ENCODE assay signal across 8 cellular contexts in the genomic region with DNA sequence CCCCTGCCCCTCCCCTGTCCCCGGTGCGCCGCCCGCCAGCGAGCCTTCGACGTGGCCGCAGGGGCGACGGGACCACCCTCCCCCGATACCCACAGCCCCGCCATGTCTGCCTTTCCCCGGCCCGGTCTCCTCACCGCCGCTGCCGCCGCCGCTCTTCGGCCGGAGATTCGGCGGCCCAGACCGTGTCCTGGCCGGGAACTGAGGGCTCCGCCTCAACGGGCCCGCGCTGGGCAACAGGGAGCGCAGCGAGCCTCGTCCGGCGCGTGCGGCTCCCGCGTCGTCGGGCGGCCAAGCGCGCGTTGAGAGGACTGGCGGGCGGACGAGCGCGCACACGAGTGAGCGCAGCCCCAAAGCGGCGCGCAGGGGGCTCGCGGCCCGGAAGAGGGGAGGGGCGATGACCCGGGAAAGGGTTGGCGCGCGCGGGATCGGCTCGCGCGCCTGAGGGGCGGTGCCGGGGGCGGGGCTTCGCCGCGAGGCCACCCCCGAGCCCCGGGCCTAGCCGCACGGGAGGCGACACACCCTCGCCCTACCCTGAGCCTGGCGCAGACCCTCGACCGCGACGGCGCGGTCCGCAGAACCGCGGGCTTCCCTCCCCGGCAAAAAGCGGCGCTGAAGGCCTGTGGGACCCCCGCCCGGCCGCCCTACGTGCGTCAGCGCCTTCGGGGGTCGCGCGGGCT. TPM values are rescaled to one million over a fixed set of nuclear protein-coding genes. Genes with fewer than 3 reads are reported as not detected.
DNase-seq lines count a peak whose midpoint lies in the region; ATAC-seq, FAIRE-seq and TF ChIP-seq lines count a peak whose summit lies in the region.

A gene with protein sequence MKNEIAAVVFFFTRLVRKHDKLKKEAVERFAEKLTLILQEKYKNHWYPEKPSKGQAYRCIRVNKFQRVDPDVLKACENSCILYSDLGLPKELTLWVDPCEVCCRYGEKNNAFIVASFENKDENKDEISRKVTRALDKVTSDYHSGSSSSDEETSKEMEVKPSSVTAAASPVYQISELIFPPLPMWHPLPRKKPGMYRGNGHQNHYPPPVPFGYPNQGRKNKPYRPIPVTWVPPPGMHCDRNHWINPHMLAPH (minus strand): TSS at position 337 of the 677 bp plus-strand sequence. CDS start 3,757 bp downstream, outside the sequence.

- peaks cover 43% of the 10 kb centered on the region for H3K4me1 Mint-ChIP-seq in activated naive CD8-positive, alpha-beta T cell treated with anti-CD3 and anti-CD28 coated beads, Interleukin-2, amount 10 ng/mL, durations not matched to agents 7 days and 5 days

- H2AFZ ChIP-seq in Loucy (ENCODE audit: low read length), result peak within 1 kb of the TSS; percentile 74

- no peak for TF ChIP-seq CTCF in Loucy (conservative IDR thresholded peaks at IDR 0.05; ENCODE audit: low read length)
- TF ChIP-seq CTCF in cardiac muscle cell (IDR thresholded peaks at IDR 0.05; ENCODE audit: low read depth, low read length), result no peak
- TF ChIP-seq CTCF in tibial nerve (IDR thresholded peaks at IDR 0.05), result peak in 2 of 5 experiments; percentile 17 to 41

- peak in 1 of 2 donors; percentile 95 for TF ChIP-seq EP300 in tibial nerve (IDR thresholded peaks at IDR 0.05)

- peak; percentile 96 for DNase-seq in GM03348 (ENCODE audit: low spot score)
- DNase-seq in H54 (ENCODE audit: insufficient read length, low spot score), result peak; percentile 81
- peak; percentile 31 to 52 for DNase-seq in SW 1271 (lab: John Stamatoyannopoulos, UW)
- DNase-seq in activated naive CD8-positive, alpha-beta T cell treated with anti-CD3 and anti-CD28 coated beads, Interleukin-2, amount 10 ng/mL, durations not matched to agents 7 days and 5 days, result peak; percentile 92
- peak; percentile 87 to 91 for DNase-seq in cardiac muscle cell (ENCODE audit: low read depth in 1 of 2, low spot score in 1 of 2)
- peak; percentile 78 for DNase-seq in pons (ENCODE audit: low spot score)
- peak; percentile 52 to 57 for DNase-seq in tibial nerve (ENCODE audit: low spot score in 2 of 2)

- peaks cover 37% of the 10 kb centered on the region for H4K20me1 ChIP-seq in Loucy (ENCODE audit: insufficient read depth, low read length, poor library complexity, severe bottlenecking)

- H3K27me3 ChIP-seq in Loucy (ENCODE audit: insufficient read depth, low read length, poor library complexity, severe bottlenecking) (no peaks in the 10 kb centered on the region), cardiac muscle cell (no peaks in the 10 kb centered on the region), tibial nerve (no peaks in the 10 kb centered on the region)

- WGBS in tibial nerve, 2 donors, result 1 to 4% methylated on average over 34 to 37 of the region's 102 CpGs

- peak within 1 kb of the TSS; percentile 95 for H3K4me2 ChIP-seq in Loucy (ENCODE audit: low read depth, low read length, poor library complexity, severe bottlenecking)

- peaks cover 5% of the 10 kb centered on the region; the same call in 1 of the 2 replicates for H3F3A ChIP-seq in Loucy (ENCODE audit: low read depth)

- peaks cover 47% of the 10 kb centered on the region for H3K79me2 ChIP-seq in Loucy (ENCODE audit: insufficient read depth, low read length)

- H3K27ac Mint-ChIP-seq in activated naive CD8-positive, alpha-beta T cell treated with anti-CD3 and anti-CD28 coated beads, Interleukin-2, amount 10 ng/mL, durations not matched to agents 7 days and 5 days, result peak within 1 kb of the TSS; percentile 97

- no peaks in the 10 kb centered on the region for H3K9me2 ChIP-seq in Loucy (replicated peaks; ENCODE audit: low read depth, low read length)

- H3K27me3 Mint-ChIP-seq in activated naive CD8-positive, alpha-beta T cell treated with anti-CD3 and anti-CD28 coated beads, Interleukin-2, amount 10 ng/mL, durations not matched to agents 7 days and 5 days, result peaks cover 2% of the 10 kb centered on the region

- peak within 1 kb of the TSS; percentile 80 for H3K4me3 ChIP-seq in Loucy (ENCODE audit: low read length, poor library complexity, severe bottlenecking)
- H3K4me3 ChIP-seq in cardiac muscle cell, result peak within 1 kb of the TSS; percentile 96
- peak within 1 kb of the TSS; percentile 76 to 89 (median 86) for H3K4me3 ChIP-seq in tibial nerve

- no peaks in the 10 kb centered on the region for H3K9me3 ChIP-seq in Loucy (ENCODE audit: insufficient read depth, low read depth, low read length)
- no peaks in the 10 kb centered on the region for H3K9me3 ChIP-seq in cardiac muscle cell (ENCODE audit: low read depth)
- no peaks in the 10 kb centered on the region for H3K9me3 ChIP-seq in tibial nerve

- peak within 1 kb of the TSS; percentile 60 for H3K27ac ChIP-seq in cardiac muscle cell
- peak within 1 kb of the TSS; percentile 90 to 98 (median 96) for H3K27ac ChIP-seq in tibial nerve

- H3K4me3 Mint-ChIP-seq in activated naive CD8-positive, alpha-beta T cell treated with anti-CD3 and anti-CD28 coated beads, Interleukin-2, amount 10 ng/mL, durations not matched to agents 7 days and 5 days, result peak within 1 kb of the TSS; percentile 97

- no peaks in the 10 kb centered on the region for H3K9me3 Mint-ChIP-seq in activated naive CD8-positive, alpha-beta T cell treated with anti-CD3 and anti-CD28 coated beads, Interleukin-2, amount 10 ng/mL, durations not matched to agents 7 days and 5 days

- peak; percentile 92 for TF ChIP-seq POLR2A in H54 (IDR thresholded peaks at IDR 0.05; ENCODE audit: low read depth, low read length)
- peak; percentile 95 for TF ChIP-seq POLR2A in tibial nerve (IDR thresholded peaks at IDR 0.05)

- peak; percentile 86 for ATAC-seq in activated naive CD8-positive, alpha-beta T cell treated with anti-CD3 and anti-CD28 coated beads, Interleukin-2, amount 10 ng/mL, durations not matched to agents 7 days and 5 days (ENCODE audit: low read depth)

- peak within 1 kb of the TSS; percentile 91 for H3K9ac ChIP-seq in Loucy (ENCODE audit: low read depth, low read length, poor library complexity, severe bottlenecking)

- FAIRE-seq in H54 (lab: Jason Lieb, UNC), result no peak

- H3K4me1 ChIP-seq in Loucy (ENCODE audit: insufficient read depth, low read length, poor library complexity, severe bottlenecking) (peaks cover 34% of the 10 kb centered on the region), cardiac muscle cell (ENCODE audit: low read depth) (peaks cover 7% of the 10 kb centered on the region), tibial nerve (peaks cover 0 to 31% (median 7%) of the 10 kb centered on the region in 4 donors)

- peaks cover 5% of the 10 kb centered on the region for H3K36me3 ChIP-seq in Loucy (ENCODE audit: insufficient read depth, low read length)
- no peaks in the 10 kb centered on the region for H3K36me3 ChIP-seq in cardiac muscle cell
- H3K36me3 ChIP-seq in tibial nerve, result peaks cover 0 to 6% (median 0%) of the 10 kb centered on the region in 3 donors

- H3K36me3 Mint-ChIP-seq in activated naive CD8-positive, alpha-beta T cell treated with anti-CD3 and anti-CD28 coated beads, Interleukin-2, amount 10 ng/mL, durations not matched to agents 7 days and 5 days, result peaks cover 17% of the 10 kb centered on the region

- POLR2A ChIA-PET in activated naive CD8-positive, alpha-beta T cell treated with anti-CD3 and anti-CD28 coated beads, Interleukin-2, amount 10 ng/mL, durations not matched to agents 7 days and 5 days (lab: Charles Lee), result interaction anchor here (0.6 to 1.8 kb wide), 4 partner anchors 21 to 206 kb away, joined by 3 to 14 read pairs (median 4); a partner anchor contains a TSS

RNA-seq across cellular contexts. Expression of the gene that starts here (rescaled TPM):
- 10 to 100 TPM; 36.0 to 37.3 TPM for total RNA-seq in activated naive CD8-positive, alpha-beta T cell treated with anti-CD3 and anti-CD28 coated beads, Interleukin-2, amount 10 ng/mL, durations not matched to agents 7 days and 5 days
- total RNA-seq in cardiac muscle cell (43.6 and 60.8 TPM in 2 replicates), tibial nerve (10 to 100 TPM; 46.2 to 66.6 (median 49.9) TPM)
- 43.7 and 54.7 TPM in 2 replicates for polyA plus RNA-seq in cardiac muscle cell

Comparison
In these comparisons a context has a peak if more than half of its experiments do, and no peak if none do; other contexts are left out.
1. Peak in every context shown above with its lines: DNase-seq, ATAC-seq, H3K4me3 ChIP-seq and H3K27ac ChIP-seq.
2. DNase-seq: peak in every context shown above with its lines; median percentile 96 in GM03348; 92 in activated naive CD8-positive, alpha-beta T cell treated with anti-CD3 and anti-CD28 coated beads, Interleukin-2, amount 10 ng/mL, durations not matched to agents 7 days and 5 days; 89 in cardiac muscle cell; 81 in H54; 78 in pons; 54 in tibial nerve; 42 in SW 1271.